ENCODE assay signal across 24 cellular contexts in genomic region chr4:37767019-37767418, GRCh38.
"Had no signal": no experiment of that assay in that cellular context is flagged by ENCODE, and none has a peak within 500 bp of the region (broad histone marks: within the 10 kb centered on the region; RNA-seq: fewer than 3 reads in every experiment).

No MANE protein-coding gene starts in this region.

- H3K4me3 Mint-ChIP-seq: naive thymus-derived CD4-positive, alpha-beta T cell; nephron progenitor cell; stimulated activated effector memory CD8-positive, alpha-beta T cell treated with anti-CD3 and anti-CD28 coated beads, Interleukin-12 subunit alpha, Interleukin-12 subunit beta, amount 100 ng/mL, for 72 hours had no signal

- ATAC-seq: naive thymus-derived CD4-positive, alpha-beta T cell; stimulated activated effector memory CD8-positive, alpha-beta T cell treated with anti-CD3 and anti-CD28 coated beads, Interleukin-12 subunit alpha, Interleukin-12 subunit beta, amount 100 ng/mL, for 72 hours had no signal

- H3K27ac ChIP-seq: esophagus squamous epithelium, heart right ventricle, left lung, ovary, psoas muscle, sigmoid colon, suprapubic skin, transverse colon, upper lobe of right lung, uterus had no signal

- H3K9me3 Mint-ChIP-seq: naive thymus-derived CD4-positive, alpha-beta T cell; nephron progenitor cell; stimulated activated effector memory CD8-positive, alpha-beta T cell treated with anti-CD3 and anti-CD28 coated beads, Interleukin-12 subunit alpha, Interleukin-12 subunit beta, amount 100 ng/mL, for 72 hours had no signal

- H3K27ac Mint-ChIP-seq: nephron progenitor cell; stimulated activated effector memory CD8-positive, alpha-beta T cell treated with anti-CD3 and anti-CD28 coated beads, Interleukin-12 subunit alpha, Interleukin-12 subunit beta, amount 100 ng/mL, for 72 hours had no signal

- H3K4me3 ChIP-seq: esophagus squamous epithelium, heart right ventricle, left lung, ovary, psoas muscle, sigmoid colon, suprapubic skin, transverse colon, upper lobe of right lung, uterus had no signal

- H3K27me3 ChIP-seq: esophagus squamous epithelium, heart right ventricle, left lung, ovary, sigmoid colon, suprapubic skin, transverse colon, upper lobe of right lung, uterus had no signal

- H3K27me3 Mint-ChIP-seq: naive thymus-derived CD4-positive, alpha-beta T cell had no signal

- DNase-seq: effector memory CD4-positive, alpha-beta T cell; erythroblast; esophagus squamous epithelium; foreskin melanocyte; glutamatergic neuron; hippocampal formation; mesendoderm; midbrain; naive thymus-derived CD4-positive, alpha-beta T cell; nephron progenitor cell; occipital lobe; stimulated activated CD4-positive, alpha-beta T cell treated with anti-CD3 and anti-CD28 coated beads, Interleukin-2, amount 100 ng/mL, for 24 hours; stimulated activated CD4-positive, alpha-beta T cell treated with anti-CD3 and anti-CD28 coated beads, Interleukin-4, amount 100 ng/mL, for 24 hours; stimulated activated naive CD4-positive, alpha-beta T cell treated with Interleukin-2 at 50 U/mL for 16 hours had no signal
